8 cellular contexts compared by ENCODE assay signal in the genomic region with DNA sequence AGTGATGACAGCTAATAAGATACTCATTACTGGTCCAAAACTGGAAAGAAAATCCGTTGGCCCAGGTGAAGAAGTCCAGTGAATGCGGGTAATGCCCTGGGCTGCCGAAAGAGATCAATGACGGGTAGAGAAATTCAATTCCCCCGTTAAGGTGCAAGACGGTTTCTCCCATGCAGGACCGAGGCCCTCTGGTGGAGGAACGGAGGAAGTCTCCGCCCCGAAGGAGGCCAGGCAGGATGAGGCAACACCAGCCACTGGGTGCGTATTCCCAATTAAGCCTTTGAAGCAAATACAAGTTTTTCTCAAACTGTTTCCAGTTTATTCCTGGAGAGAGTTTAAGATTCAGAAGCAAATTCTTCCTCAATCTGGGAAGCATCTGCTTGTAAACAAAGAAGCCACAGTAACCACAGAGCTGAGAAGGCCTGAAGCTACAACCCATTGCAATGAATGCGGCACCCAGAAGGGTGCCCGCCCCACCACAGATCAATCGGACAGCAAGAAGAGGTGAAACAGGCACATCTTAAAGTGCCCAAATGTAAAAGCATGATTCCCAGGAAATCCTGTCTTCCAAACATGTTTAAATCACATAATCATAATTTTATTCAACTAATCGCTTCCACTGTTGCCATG.
A peak's percentile ranks its signal among the peaks of the same experiment; 100 is the strongest.
DNase-seq lines count a peak whose midpoint lies in the region; ATAC-seq and TF ChIP-seq lines count a peak whose summit lies in the region.

No MANE protein-coding gene starts in this region.

- no peaks in the 10 kb centered on the region for H3K4me1 Mint-ChIP-seq in CD8-positive, alpha-beta T cell (ENCODE audit: low read depth)
- peaks cover 37% of the 10 kb centered on the region for H3K4me1 Mint-ChIP-seq in neural crest cell

- CTCF ChIA-PET in CD8-positive, alpha-beta T cell (lab: Charles Lee): interaction anchor here (0.6 to 5.4 kb wide), 46 partner anchors 8 to 724 kb away, joined by 3 to 62 read pairs (median 3); a partner anchor contains a TSS

- intact Hi-C loops in CD8-positive, alpha-beta T cell (cut with DNase I, micrococcal nuclease): loop anchor here (1.0 to 10.0 kb wide), 6 partner anchors 60 to 723 kb away; no protein-coding TSS in a partner anchor
- intact Hi-C loops in stomach (cut with DNase I; ENCODE audit: low total_unique reads): loop anchor here (10.0 kb wide), 1 partner anchor 293 kb away; no protein-coding TSS in a partner anchor

- no peak for TF ChIP-seq POLR2A in stomach (IDR thresholded peaks at IDR 0.05)

- no peaks in the 10 kb centered on the region for H3K27me3 ChIP-seq in CD8-positive, alpha-beta T cell (ENCODE audit: insufficient read depth, low read length)
- H3K27me3 ChIP-seq in stomach: no peaks in the 10 kb centered on the region

- ATAC-seq in CD8-positive, alpha-beta T cell: peak; percentile 90
- peak; percentile 81 for ATAC-seq in GM21360 (IDR thresholded peaks at IDR 0.05; ENCODE audit: unreplicated experiment)

- peak; percentile 88 for TF ChIP-seq CTCF in CD8-positive, alpha-beta T cell (IDR thresholded peaks at IDR 0.05)
- TF ChIP-seq CTCF in fibroblast of the aortic adventitia (IDR thresholded peaks at IDR 0.05; ENCODE audit: insufficient read depth, low read length) (peak; percentile 98), neural crest cell (conservative IDR thresholded peaks at IDR 0.05) (peak; percentile 93), stomach (IDR thresholded peaks at IDR 0.05) (peak in 5 of 7 experiments; percentile 91 to 94 (median 93))

- H3K9me3 ChIP-seq in CD8-positive, alpha-beta T cell (ENCODE audit: low read length): no peaks in the 10 kb centered on the region
- no peaks in the 10 kb centered on the region for H3K9me3 ChIP-seq in stomach

- H3K27me3 Mint-ChIP-seq in CD8-positive, alpha-beta T cell (ENCODE audit: low read depth): no peaks in the 10 kb centered on the region
- H3K27me3 Mint-ChIP-seq in neural crest cell (ENCODE audit: low read depth): no peaks in the 10 kb centered on the region

- POLR2A ChIA-PET in CD8-positive, alpha-beta T cell (lab: Charles Lee): interaction anchor here (0.9 to 1.6 kb wide), 3 partner anchors 298 to 326 kb away, joined by 3 to 10 read pairs (median 4); a partner anchor contains a TSS

- H3K27ac ChIP-seq in CD8-positive, alpha-beta T cell (ENCODE audit: low read depth, low read length): no peak overlapping the region
- H3K27ac ChIP-seq in stomach: peak overlapping the region in 4 of 5 donors; percentile 62 to 82 (median 71)

- no peaks in the 10 kb centered on the region for H3K36me3 ChIP-seq in CD8-positive, alpha-beta T cell (ENCODE audit: insufficient read depth, low read length)
- H3K36me3 ChIP-seq in stomach: no peaks in the 10 kb centered on the region

- H3K36me3 Mint-ChIP-seq in CD8-positive, alpha-beta T cell: no peaks in the 10 kb centered on the region
- H3K36me3 Mint-ChIP-seq in neural crest cell (ENCODE audit: low read depth): peaks cover 7% of the 10 kb centered on the region

- no peak overlapping the region for H3K4me3 ChIP-seq in CD8-positive, alpha-beta T cell (ENCODE audit: low read depth, low read length)
- no peak overlapping the region for H3K4me3 ChIP-seq in fibroblast of the aortic adventitia (ENCODE audit: low read depth, low read length)
- no peak overlapping the region for H3K4me3 ChIP-seq in stomach

- no peak overlapping the region for H3K27ac Mint-ChIP-seq in CD8-positive, alpha-beta T cell
- H3K27ac Mint-ChIP-seq in neural crest cell (ENCODE audit: unreplicated experiment): no peak overlapping the region

- H3K4me3 Mint-ChIP-seq in CD8-positive, alpha-beta T cell: no peak overlapping the region
- no peak overlapping the region for H3K4me3 Mint-ChIP-seq in neural crest cell

- peak; percentile 55 to 85 (median 71) for DNase-seq in CD8-positive, alpha-beta T cell
- peak; percentile 66 for DNase-seq in LHCN-M2 (ENCODE audit: low read depth)
- peak; percentile 74 for DNase-seq in RKO (ENCODE audit: low spot score)
- peak; percentile 50 for DNase-seq in activated T-helper 1 cell treated with Interleukin-2 at 50 U/mL for 16 hours (ENCODE audit: low read depth)
- peak; percentile 83 for DNase-seq in fibroblast of the aortic adventitia (ENCODE audit: low read depth)
- DNase-seq in neural crest cell (ENCODE audit: low read depth, low spot score): peak; percentile 83
- DNase-seq in stomach: peak; percentile 83

- no peaks in the 10 kb centered on the region for H3K4me1 ChIP-seq in CD8-positive, alpha-beta T cell (ENCODE audit: insufficient read depth, low read length)
- H3K4me1 ChIP-seq in stomach: peaks cover 0 to 46% (median 29%) of the 10 kb centered on the region in 4 donors

- 21 to 26% (median 24%) methylated on average over 15 of the region's 15 CpGs for WGBS in stomach, 5 donors

- no peak for TF ChIP-seq EP300 in stomach (IDR thresholded peaks at IDR 0.05)

- no peaks in the 10 kb centered on the region for H3K9me3 Mint-ChIP-seq in CD8-positive, alpha-beta T cell
- no peaks in the 10 kb centered on the region for H3K9me3 Mint-ChIP-seq in neural crest cell
